Comparison of ENCODE assay signal across 18 cellular contexts in genomic region chr12:13880613-13881012, GRCh38.
DNase-seq lines count a peak whose midpoint lies in the region; ATAC-seq, FAIRE-seq and TF ChIP-seq lines count a peak whose summit lies in the region.
"Had no signal": no experiment of that assay in that cellular context is flagged by ENCODE, and none has a peak within 500 bp of the region (broad histone marks: within the 10 kb centered on the region; RNA-seq: fewer than 3 reads in every experiment).

No MANE protein-coding gene starts in this region.

- H3K4me3 ChIP-seq in mucosa of descending colon = no peak overlapping the region

- ATAC-seq in left lobe of liver (peak; percentile 44), mucosa of descending colon (peak; percentile 55), GM18868 (IDR thresholded peaks at IDR 0.05; ENCODE audit: unreplicated experiment) (no peak), HG03571 (IDR thresholded peaks at IDR 0.05; ENCODE audit: unreplicated experiment) (no peak)

- no peak for TF ChIP-seq CTCF in mucosa of descending colon (IDR thresholded peaks at IDR 0.05)

- no peaks in the 10 kb centered on the region for H3K36me3 ChIP-seq in mucosa of descending colon (ENCODE audit: low read depth)
- H3K36me3 ChIP-seq: BE2C had no signal

- FAIRE-seq in urothelium cell line (lab: Jason Lieb, UNC) = peak; percentile 40
- FAIRE-seq in frontal cortex (lab: Jason Lieb, UNC) = no peak
- FAIRE-seq: A204.1, D721Med, GM12892, GM18507 had no signal

- no peaks in the 10 kb centered on the region for H3K4me1 ChIP-seq in mucosa of descending colon (ENCODE audit: low read depth)
- H3K4me1 ChIP-seq: BE2C had no signal

- intact Hi-C loops in mucosa of descending colon (cut with DNase I, micrococcal nuclease) = no loop called here

- no peaks in the 10 kb centered on the region for H3K9me3 ChIP-seq in mucosa of descending colon
- H3K9me3 ChIP-seq: BE2C, Caco-2 had no signal

- DNase-seq in left lobe of liver (ENCODE audit: low spot score) (no peak), mucosa of descending colon (no peak), urothelium cell line (ENCODE audit: low spot score) (no peak), frontal cortex (ENCODE audit: low spot score in 2 of 2) (no peak)
- DNase-seq: ACHN; BE2C; C1 segment of cervical spinal cord; Caco-2; CD4-positive, CD25-positive, alpha-beta regulatory T cell; GDM1; GOT3; H9 had no signal

Comparison
In these comparisons a context has a peak if more than half of its experiments do, and no peak if none do; other contexts are left out.
1. ATAC-seq: peak in left lobe of liver (single experiment) and mucosa of descending colon (single experiment); none in GM18868 (single experiment) and HG03571 (single experiment).